Comparison of ENCODE assay signal across 1 cellular context in genomic region chr16:14511798-14512131, GRCh38.
TF ChIP-seq lines count a peak whose summit lies in the region.

No MANE protein-coding gene starts in this region.

TF ChIP-seq in SK-N-SH treated with all-trans-retinoic acid at 6 μM for 48 hours, 23 proteins besides CTCF, POLR2A, EP300 and RAD21 (continued from another document):
- TF ChIP-seq SNAI2 (CRISPR knock-in tag; IDR thresholded peaks at IDR 0.05), result no peak
